Comparison of ENCODE assay signal across 1 cellular context in the genomic region with DNA sequence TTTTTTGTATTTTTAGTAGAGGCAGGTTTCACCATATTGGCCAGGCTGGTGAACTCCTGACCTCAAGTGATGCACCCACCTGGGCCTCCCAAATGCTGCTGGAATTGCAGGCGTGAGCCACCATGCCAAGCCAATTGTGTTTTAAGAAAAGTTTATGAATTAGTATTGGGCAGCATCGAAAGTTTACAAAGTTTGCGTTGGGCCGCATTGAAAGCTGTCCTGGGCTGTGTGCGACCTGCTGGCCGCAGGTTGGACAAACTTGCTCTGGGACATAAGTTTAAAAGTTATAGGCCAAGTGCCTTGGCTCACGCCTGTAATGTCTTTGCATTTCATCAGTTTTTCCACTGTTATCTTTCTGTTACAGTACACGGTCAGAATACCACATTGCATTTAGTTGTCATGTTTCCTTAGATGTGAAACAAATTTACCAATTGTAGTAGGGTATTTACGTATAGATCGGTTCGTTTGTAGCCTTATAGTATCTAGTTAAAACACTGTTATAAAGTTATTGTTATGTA.
TF ChIP-seq lines count a peak whose summit lies in the region.

No MANE protein-coding gene starts in this region.

TF ChIP-seq in K562, 482 proteins besides CTCF, POLR2A, EP300 and RAD21 (continued from another document and continues in another):
- TF ChIP-seq, protein P1, sequence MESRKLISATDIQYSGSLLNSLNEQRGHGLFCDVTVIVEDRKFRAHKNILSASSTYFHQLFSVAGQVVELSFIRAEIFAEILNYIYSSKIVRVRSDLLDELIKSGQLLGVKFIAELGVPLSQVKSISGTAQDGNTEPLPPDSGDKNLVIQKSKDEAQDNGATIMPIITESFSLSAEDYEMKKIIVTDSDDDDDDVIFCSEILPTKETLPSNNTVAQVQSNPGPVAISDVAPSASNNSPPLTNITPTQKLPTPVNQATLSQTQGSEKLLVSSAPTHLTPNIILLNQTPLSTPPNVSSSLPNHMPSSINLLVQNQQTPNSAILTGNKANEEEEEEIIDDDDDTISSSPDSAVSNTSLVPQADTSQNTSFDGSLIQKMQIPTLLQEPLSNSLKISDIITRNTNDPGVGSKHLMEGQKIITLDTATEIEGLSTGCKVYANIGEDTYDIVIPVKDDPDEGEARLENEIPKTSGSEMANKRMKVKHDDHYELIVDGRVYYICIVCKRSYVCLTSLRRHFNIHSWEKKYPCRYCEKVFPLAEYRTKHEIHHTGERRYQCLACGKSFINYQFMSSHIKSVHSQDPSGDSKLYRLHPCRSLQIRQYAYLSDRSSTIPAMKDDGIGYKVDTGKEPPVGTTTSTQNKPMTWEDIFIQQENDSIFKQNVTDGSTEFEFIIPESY (CRISPR knock-in tag; IDR thresholded peaks at IDR 0.05): peak; percentile 66; the same call in 1 of the 2 replicates
- TF ChIP-seq KLF1 (tag; IDR thresholded peaks at IDR 0.05) (no peak), TCFL5 (CRISPR knock-in tag; conservative IDR thresholded peaks at IDR 0.05) (no peak; the same call in 1 of the 2 replicates), RBM17 (IDR thresholded peaks at IDR 0.05; ENCODE audit: borderline replicate concordance, low read depth, low read length) (no peak), ETV1 (tag; conservative IDR thresholded peaks at IDR 0.05; ENCODE audit: low read depth) (no peak; the same call in 1 of the 2 replicates), ZFX (CRISPR knock-in tag; IDR thresholded peaks at IDR 0.05) (peak; percentile 71), ZNF77 (CRISPR knock-in tag; IDR thresholded peaks at IDR 0.05) (no peak), SP2 (IDR thresholded peaks at IDR 0.05; ENCODE audit: extremely low read depth, low read depth, low read length, poor library complexity, severe bottlenecking) (no peak), SIRT6 (IDR thresholded peaks at IDR 0.05; ENCODE audit: low read depth, low read length) (no peak), HNRNPLL (IDR thresholded peaks at IDR 0.05; ENCODE audit: low read depth, low read length, poor library complexity, severe bottlenecking) (peak; percentile 29), ZNF140 (CRISPR knock-in tag; IDR thresholded peaks at IDR 0.05) (no peak), TARDBP (IDR thresholded peaks at IDR 0.05) (no peak), ZNF121 (CRISPR knock-in tag; conservative IDR thresholded peaks at IDR 0.05) (no peak), CREBBP (IDR thresholded peaks at IDR 0.05; ENCODE audit: low read depth, low read length) (no peak), BHLHE40 (IDR thresholded peaks at IDR 0.05; ENCODE audit: low read length) (no peak), CREB1 (IDR thresholded peaks at IDR 0.05) (no peak), CREB1 (CRISPR knock-in tag; IDR thresholded peaks at IDR 0.05) (no peak), GTF2F1 (IDR thresholded peaks at IDR 0.05; ENCODE audit: low read depth, low read length) (no peak), ZBED1 (IDR thresholded peaks at IDR 0.05) (no peak), ZNF212 (CRISPR knock-in tag; IDR thresholded peaks at IDR 0.05) (no peak), CREM (IDR thresholded peaks at IDR 0.05; ENCODE audit: low read depth) (0 out of 2 replicates have a peak, but pooled peaks have one; percentile 3), ZNF79 (CRISPR knock-in tag; IDR thresholded peaks at IDR 0.05; ENCODE audit: low read depth) (peak; percentile 53; the same call in 1 of the 2 replicates), ZNF507 (tag; conservative IDR thresholded peaks at IDR 0.05) (no peak), ZFP1 (CRISPR knock-in tag; IDR thresholded peaks at IDR 0.05) (no peak), ZNF785 (CRISPR knock-in tag; IDR thresholded peaks at IDR 0.05) (no peak), TAF7 (tag; IDR thresholded peaks at IDR 0.05) (no peak), HIVEP1 (CRISPR knock-in tag; IDR thresholded peaks at IDR 0.05) (no peak), DDX20 (tag; IDR thresholded peaks at IDR 0.05; ENCODE audit: low read depth) (no peak), FOXM1 (IDR thresholded peaks at IDR 0.05; ENCODE audit: low read depth) (peak; percentile 69; the same call in 1 of the 2 replicates), FOXM1 (CRISPR knock-in tag; IDR thresholded peaks at IDR 0.05; ENCODE audit: low read depth) (no peak)
- TF ChIP-seq, protein P2, sequence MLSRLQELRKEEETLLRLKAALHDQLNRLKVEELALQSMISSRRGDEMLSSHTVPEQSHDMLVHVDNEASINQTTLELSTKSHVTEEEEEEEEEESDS (CRISPR knock-in tag; IDR thresholded peaks at IDR 0.05): no peak
- TF ChIP-seq, protein P3, sequence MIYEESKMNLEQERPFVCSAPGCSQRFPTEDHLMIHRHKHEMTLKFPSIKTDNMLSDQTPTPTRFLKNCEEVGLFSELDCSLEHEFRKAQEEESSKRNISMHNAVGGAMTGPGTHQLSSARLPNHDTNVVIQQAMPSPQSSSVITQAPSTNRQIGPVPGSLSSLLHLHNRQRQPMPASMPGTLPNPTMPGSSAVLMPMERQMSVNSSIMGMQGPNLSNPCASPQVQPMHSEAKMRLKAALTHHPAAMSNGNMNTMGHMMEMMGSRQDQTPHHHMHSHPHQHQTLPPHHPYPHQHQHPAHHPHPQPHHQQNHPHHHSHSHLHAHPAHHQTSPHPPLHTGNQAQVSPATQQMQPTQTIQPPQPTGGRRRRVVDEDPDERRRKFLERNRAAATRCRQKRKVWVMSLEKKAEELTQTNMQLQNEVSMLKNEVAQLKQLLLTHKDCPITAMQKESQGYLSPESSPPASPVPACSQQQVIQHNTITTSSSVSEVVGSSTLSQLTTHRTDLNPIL (CRISPR knock-in tag; IDR thresholded peaks at IDR 0.05): no peak
- TF ChIP-seq, protein P4, sequence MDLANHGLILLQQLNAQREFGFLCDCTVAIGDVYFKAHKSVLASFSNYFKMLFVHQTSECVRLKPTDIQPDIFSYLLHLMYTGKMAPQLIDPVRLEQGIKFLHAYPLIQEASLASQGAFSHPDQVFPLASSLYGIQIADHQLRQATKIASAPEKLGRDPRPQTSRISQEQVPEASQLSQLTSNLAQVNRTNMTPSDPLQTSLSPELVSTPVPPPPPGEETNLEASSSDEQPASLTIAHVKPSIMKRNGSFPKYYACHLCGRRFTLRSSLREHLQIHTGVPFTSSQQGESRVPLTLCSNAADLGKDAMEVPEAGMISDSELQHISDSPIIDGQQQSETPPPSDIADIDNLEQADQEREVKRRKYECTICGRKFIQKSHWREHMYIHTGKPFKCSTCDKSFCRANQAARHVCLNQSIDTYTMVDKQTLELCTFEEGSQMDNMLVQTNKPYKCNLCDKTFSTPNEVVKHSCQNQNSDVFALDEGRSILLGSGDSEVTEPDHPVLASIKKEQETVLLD (IDR thresholded peaks at IDR 0.05): no peak
- TF ChIP-seq, protein P5, sequence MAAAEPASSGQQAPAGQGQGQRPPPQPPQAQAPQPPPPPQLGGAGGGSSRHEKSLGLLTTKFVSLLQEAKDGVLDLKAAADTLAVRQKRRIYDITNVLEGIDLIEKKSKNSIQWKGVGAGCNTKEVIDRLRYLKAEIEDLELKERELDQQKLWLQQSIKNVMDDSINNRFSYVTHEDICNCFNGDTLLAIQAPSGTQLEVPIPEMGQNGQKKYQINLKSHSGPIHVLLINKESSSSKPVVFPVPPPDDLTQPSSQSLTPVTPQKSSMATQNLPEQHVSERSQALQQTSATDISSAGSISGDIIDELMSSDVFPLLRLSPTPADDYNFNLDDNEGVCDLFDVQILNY (CRISPR knock-in tag; IDR thresholded peaks at IDR 0.05): no peak
- TF ChIP-seq, protein P6, sequence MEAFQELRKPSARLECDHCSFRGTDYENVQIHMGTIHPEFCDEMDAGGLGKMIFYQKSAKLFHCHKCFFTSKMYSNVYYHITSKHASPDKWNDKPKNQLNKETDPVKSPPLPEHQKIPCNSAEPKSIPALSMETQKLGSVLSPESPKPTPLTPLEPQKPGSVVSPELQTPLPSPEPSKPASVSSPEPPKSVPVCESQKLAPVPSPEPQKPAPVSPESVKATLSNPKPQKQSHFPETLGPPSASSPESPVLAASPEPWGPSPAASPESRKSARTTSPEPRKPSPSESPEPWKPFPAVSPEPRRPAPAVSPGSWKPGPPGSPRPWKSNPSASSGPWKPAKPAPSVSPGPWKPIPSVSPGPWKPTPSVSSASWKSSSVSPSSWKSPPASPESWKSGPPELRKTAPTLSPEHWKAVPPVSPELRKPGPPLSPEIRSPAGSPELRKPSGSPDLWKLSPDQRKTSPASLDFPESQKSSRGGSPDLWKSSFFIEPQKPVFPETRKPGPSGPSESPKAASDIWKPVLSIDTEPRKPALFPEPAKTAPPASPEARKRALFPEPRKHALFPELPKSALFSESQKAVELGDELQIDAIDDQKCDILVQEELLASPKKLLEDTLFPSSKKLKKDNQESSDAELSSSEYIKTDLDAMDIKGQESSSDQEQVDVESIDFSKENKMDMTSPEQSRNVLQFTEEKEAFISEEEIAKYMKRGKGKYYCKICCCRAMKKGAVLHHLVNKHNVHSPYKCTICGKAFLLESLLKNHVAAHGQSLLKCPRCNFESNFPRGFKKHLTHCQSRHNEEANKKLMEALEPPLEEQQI (IDR thresholded peaks at IDR 0.05): no peak
- TF ChIP-seq, protein P7, sequence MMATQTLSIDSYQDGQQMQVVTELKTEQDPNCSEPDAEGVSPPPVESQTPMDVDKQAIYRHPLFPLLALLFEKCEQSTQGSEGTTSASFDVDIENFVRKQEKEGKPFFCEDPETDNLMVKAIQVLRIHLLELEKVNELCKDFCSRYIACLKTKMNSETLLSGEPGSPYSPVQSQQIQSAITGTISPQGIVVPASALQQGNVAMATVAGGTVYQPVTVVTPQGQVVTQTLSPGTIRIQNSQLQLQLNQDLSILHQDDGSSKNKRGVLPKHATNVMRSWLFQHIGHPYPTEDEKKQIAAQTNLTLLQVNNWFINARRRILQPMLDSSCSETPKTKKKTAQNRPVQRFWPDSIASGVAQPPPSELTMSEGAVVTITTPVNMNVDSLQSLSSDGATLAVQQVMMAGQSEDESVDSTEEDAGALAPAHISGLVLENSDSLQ (IDR thresholded peaks at IDR 0.05): no peak; the same call in 1 of the 2 replicates
- TF ChIP-seq, protein P8, sequence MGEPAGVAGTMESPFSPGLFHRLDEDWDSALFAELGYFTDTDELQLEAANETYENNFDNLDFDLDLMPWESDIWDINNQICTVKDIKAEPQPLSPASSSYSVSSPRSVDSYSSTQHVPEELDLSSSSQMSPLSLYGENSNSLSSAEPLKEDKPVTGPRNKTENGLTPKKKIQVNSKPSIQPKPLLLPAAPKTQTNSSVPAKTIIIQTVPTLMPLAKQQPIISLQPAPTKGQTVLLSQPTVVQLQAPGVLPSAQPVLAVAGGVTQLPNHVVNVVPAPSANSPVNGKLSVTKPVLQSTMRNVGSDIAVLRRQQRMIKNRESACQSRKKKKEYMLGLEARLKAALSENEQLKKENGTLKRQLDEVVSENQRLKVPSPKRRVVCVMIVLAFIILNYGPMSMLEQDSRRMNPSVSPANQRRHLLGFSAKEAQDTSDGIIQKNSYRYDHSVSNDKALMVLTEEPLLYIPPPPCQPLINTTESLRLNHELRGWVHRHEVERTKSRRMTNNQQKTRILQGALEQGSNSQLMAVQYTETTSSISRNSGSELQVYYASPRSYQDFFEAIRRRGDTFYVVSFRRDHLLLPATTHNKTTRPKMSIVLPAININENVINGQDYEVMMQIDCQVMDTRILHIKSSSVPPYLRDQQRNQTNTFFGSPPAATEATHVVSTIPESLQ (CRISPR knock-in tag; IDR thresholded peaks at IDR 0.05): no peak
- TF ChIP-seq, protein P9, sequence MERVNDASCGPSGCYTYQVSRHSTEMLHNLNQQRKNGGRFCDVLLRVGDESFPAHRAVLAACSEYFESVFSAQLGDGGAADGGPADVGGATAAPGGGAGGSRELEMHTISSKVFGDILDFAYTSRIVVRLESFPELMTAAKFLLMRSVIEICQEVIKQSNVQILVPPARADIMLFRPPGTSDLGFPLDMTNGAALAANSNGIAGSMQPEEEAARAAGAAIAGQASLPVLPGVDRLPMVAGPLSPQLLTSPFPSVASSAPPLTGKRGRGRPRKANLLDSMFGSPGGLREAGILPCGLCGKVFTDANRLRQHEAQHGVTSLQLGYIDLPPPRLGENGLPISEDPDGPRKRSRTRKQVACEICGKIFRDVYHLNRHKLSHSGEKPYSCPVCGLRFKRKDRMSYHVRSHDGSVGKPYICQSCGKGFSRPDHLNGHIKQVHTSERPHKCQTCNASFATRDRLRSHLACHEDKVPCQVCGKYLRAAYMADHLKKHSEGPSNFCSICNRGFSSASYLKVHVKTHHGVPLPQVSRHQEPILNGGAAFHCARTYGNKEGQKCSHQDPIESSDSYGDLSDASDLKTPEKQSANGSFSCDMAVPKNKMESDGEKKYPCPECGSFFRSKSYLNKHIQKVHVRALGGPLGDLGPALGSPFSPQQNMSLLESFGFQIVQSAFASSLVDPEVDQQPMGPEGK (CRISPR knock-in tag; IDR thresholded peaks at IDR 0.05; ENCODE audit: borderline replicate concordance): no peak
- TF ChIP-seq, protein P10, sequence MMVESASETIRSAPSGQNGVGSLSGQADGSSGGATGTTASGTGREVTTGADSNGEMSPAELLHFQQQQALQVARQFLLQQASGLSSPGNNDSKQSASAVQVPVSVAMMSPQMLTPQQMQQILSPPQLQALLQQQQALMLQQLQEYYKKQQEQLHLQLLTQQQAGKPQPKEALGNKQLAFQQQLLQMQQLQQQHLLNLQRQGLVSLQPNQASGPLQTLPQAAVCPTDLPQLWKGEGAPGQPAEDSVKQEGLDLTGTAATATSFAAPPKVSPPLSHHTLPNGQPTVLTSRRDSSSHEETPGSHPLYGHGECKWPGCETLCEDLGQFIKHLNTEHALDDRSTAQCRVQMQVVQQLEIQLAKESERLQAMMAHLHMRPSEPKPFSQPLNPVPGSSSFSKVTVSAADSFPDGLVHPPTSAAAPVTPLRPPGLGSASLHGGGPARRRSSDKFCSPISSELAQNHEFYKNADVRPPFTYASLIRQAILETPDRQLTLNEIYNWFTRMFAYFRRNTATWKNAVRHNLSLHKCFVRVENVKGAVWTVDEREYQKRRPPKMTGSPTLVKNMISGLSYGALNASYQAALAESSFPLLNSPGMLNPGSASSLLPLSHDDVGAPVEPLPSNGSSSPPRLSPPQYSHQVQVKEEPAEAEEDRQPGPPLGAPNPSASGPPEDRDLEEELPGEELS (CRISPR knock-in tag; IDR thresholded peaks at IDR 0.05; ENCODE audit: borderline replicate concordance): no peak
- TF ChIP-seq, protein P11, sequence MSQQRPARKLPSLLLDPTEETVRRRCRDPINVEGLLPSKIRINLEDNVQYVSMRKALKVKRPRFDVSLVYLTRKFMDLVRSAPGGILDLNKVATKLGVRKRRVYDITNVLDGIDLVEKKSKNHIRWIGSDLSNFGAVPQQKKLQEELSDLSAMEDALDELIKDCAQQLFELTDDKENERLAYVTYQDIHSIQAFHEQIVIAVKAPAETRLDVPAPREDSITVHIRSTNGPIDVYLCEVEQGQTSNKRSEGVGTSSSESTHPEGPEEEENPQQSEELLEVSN (IDR thresholded peaks at IDR 0.05; ENCODE audit: borderline replicate concordance in 1 of 2, extremely low read depth in 1 of 2, insufficient read depth in 1 of 2, insufficient read length in 1 of 2, low read depth in 1 of 2, low read length in 1 of 2, poor library complexity in 1 of 2, severe bottlenecking in 1 of 2): no peak
